In the genomic region with DNA sequence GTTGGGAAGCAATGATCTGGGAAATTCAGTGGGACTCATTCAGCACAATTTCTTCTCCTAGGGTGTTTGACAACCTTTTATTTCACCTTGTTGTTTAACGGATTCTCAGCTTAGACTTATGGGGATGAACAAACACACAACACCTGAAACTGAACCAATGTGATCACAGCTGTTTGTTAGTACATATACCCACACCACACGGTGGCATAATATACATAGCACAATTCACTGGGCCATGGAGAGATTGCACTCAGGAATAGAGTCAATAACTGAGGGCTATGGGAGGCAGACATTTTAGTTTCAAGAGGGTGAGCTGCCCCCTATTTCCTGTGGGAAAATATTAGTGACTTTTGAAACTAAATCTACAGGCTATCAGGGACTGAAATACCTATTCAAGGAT, we compare ENCODE assay signal across 30 cellular contexts.
"Had no signal": no experiment of that assay in that cellular context is flagged by ENCODE, and none has a peak within 500 bp of the region (broad histone marks: within the 10 kb centered on the region; RNA-seq: fewer than 3 reads in every experiment).

No MANE protein-coding gene starts in this region.

- ATAC-seq: activated CD8-positive, alpha-beta T cell treated with anti-CD3 and anti-CD28 coated beads for 36 hours; activated naive CD8-positive, alpha-beta T cell treated with anti-CD3 and anti-CD28 coated beads, Interleukin-2, amount 50 U/mL, for 24 hours; body of pancreas; T-cell; T-helper 17 cell had no signal

- FAIRE-seq: astrocyte, TTC549 had no signal

- H3K4me1 ChIP-seq: body of pancreas, breast epithelium had no signal

- H3K9me3 ChIP-seq: body of pancreas, breast epithelium had no signal

- DNase-seq: activated B cell treated with CpG ODN at 0.5 μM for 24 hours; activated CD4-positive, alpha-beta memory T cell treated with anti-CD3 and anti-CD28 coated beads for 36 hours; activated CD4-positive, alpha-beta T cell treated with anti-CD3 and anti-CD28 coated beads for 4 hours; activated CD4-positive, alpha-beta T cell treated with anti-CD3 and anti-CD28 coated beads, Interleukin-2, amount 10 ng/mL, durations not matched to agents 24 days and 14 days; activated CD4-positive, alpha-beta T cell treated with anti-CD3 and anti-CD28 coated beads, Interleukin-2, amount 50 U/mL, for 1 hour; activated CD4-positive, alpha-beta T cell treated with anti-CD3 and anti-CD28 coated beads, Interleukin-2, amount 50 U/mL, for 4 hours; activated CD4-positive, CD25-positive, alpha-beta regulatory T cell treated with anti-CD3 and anti-CD28 coated beads, Interleukin-2, amount 50 U/mL, for 72 hours; activated CD8-positive, alpha-beta memory T cell treated with anti-CD3 and anti-CD28 coated beads, Interleukin-2, amount 50 U/mL, for 4 hours; activated CD8-positive, alpha-beta T cell treated with anti-CD3 and anti-CD28 coated beads for 36 hours; activated effector memory CD4-positive, alpha-beta T cell treated with Interleukin-2 at 50 U/mL for 16 hours; activated gamma-delta T cell; activated naive CD4-positive, alpha-beta T cell treated with anti-CD3 and anti-CD28 coated beads, Interleukin-2, amount 10 ng/mL, durations not matched to agents 7 days and 5 days; activated naive CD4-positive, alpha-beta T cell treated with Interleukin-2 at 50 U/mL for 16 hours; activated naive CD8-positive, alpha-beta T cell treated with anti-CD3 and anti-CD28 coated beads, Interleukin-2, amount 10 ng/mL, durations not matched to agents 7 days and 5 days; activated naive CD8-positive, alpha-beta T cell treated with anti-CD3 and anti-CD28 coated beads, Interleukin-2, amount 50 U/mL, for 24 hours; activated T-cell treated with anti-CD3 and anti-CD28 coated beads, Interleukin-2, amount 50 U/mL, for 24 hours; activated T-cell treated with anti-CD3 and anti-CD28 coated beads, Interleukin-2, amount 50 U/mL, for 48 hours; aorta; body of pancreas; brain microvascular endothelial cell; caudate nucleus; cerebellar nuclear complex; T-cell; T-helper 17 cell; T1000 had no signal

- H3K36me3 ChIP-seq: brain microvascular endothelial cell, breast epithelium, cardiac muscle cell had no signal

- H3K27ac ChIP-seq: body of pancreas, brain microvascular endothelial cell, breast epithelium, cardiac muscle cell, VCaP had no signal

- H3K4me3 ChIP-seq: body of pancreas, breast epithelium, cardiac muscle cell had no signal

- H3K27me3 ChIP-seq: body of pancreas, brain microvascular endothelial cell, breast epithelium, cardiac muscle cell had no signal
